ENCODE assay signal across 21 cellular contexts in genomic region chr18:48904847-48905394, GRCh38. TPM values are rescaled to one million over a fixed set of nuclear protein-coding genes. Genes with fewer than 3 reads are reported as not detected.
DNase-seq lines count a peak whose midpoint lies in the region; ATAC-seq and TF ChIP-seq lines count a peak whose summit lies in the region.
"Had no signal": no experiment of that assay in that cellular context is flagged by ENCODE, and none has a peak within 500 bp of the region (broad histone marks: within the 10 kb centered on the region; RNA-seq: fewer than 3 reads in every experiment).

No MANE protein-coding gene starts in this region.

- no peaks in the 10 kb centered on the region for H3K79me2 ChIP-seq in osteoblast (ENCODE audit: insufficient read depth, low read length)

- intact Hi-C loops in cardiac septum (cut with DNase I), result no loop called here
- intact Hi-C loops in right cardiac atrium (cut with DNase I), result no loop called here

- H3K27ac ChIP-seq in right cardiac atrium (ENCODE audit: low read length), result no peak overlapping the region
- peak overlapping the region; percentile 99 for H3K27ac ChIP-seq in osteoblast (ENCODE audit: low read depth, low read length)
- no peak overlapping the region for H3K27ac ChIP-seq in SJCRH30
- H3K27ac ChIP-seq: BLaER1 treated with 17β-estradiol and CSF1 and Interleukin-3, amounts not matched to agents 10 nM and 100 nM had no signal

- no peaks in the 10 kb centered on the region for H4K20me1 ChIP-seq in osteoblast (ENCODE audit: insufficient read depth, low read length)
- H4K20me1 ChIP-seq: BLaER1 treated with 17β-estradiol and CSF1 and Interleukin-3, amounts not matched to agents 10 nM and 100 nM had no signal

- H2AFZ ChIP-seq in osteoblast (ENCODE audit: low read length), result no peak overlapping the region

- no peak overlapping the region for H3K4me2 ChIP-seq in osteoblast (ENCODE audit: insufficient read depth, low read length)
- H3K4me2 ChIP-seq: BLaER1 treated with 17β-estradiol and CSF1 and Interleukin-3, amounts not matched to agents 10 nM and 100 nM had no signal

- H3K27me3 Mint-ChIP-seq in chondrocyte (ENCODE audit: low read depth), result no peaks in the 10 kb centered on the region

- H3K4me1 ChIP-seq in right cardiac atrium (ENCODE audit: control insufficient read depth, insufficient read depth, low read length) (peaks cover 8% of the 10 kb centered on the region), osteoblast (ENCODE audit: insufficient read depth, low read length) (peaks cover 40% of the 10 kb centered on the region), SJCRH30 (peaks cover 24% of the 10 kb centered on the region)

- TF ChIP-seq CTCF in chondrocyte (IDR thresholded peaks at IDR 0.05) (no peak), osteoblast (IDR thresholded peaks at IDR 0.05; ENCODE audit: extremely low read depth, low read depth, low read length) (no peak)

- H3K27ac Mint-ChIP-seq in chondrocyte (ENCODE audit: unreplicated experiment), result no peak overlapping the region
- H3K27ac Mint-ChIP-seq: CD4-positive, alpha-beta memory T cell had no signal

- H3K9me3 ChIP-seq in right cardiac atrium (ENCODE audit: control insufficient read depth, low read length), result no peaks in the 10 kb centered on the region
- peaks cover 3% of the 10 kb centered on the region for H3K9me3 ChIP-seq in osteoblast (ENCODE audit: low read depth, low read length)
- no peaks in the 10 kb centered on the region for H3K9me3 ChIP-seq in SJCRH30 (replicated peaks)

- no peaks in the 10 kb centered on the region for H3K27me3 ChIP-seq in right cardiac atrium (ENCODE audit: control insufficient read depth, insufficient read depth)
- H3K27me3 ChIP-seq in osteoblast (ENCODE audit: insufficient read depth, low read length), result no peaks in the 10 kb centered on the region
- no peaks in the 10 kb centered on the region for H3K27me3 ChIP-seq in SJCRH30
- H3K27me3 ChIP-seq: BLaER1 treated with 17β-estradiol and CSF1 and Interleukin-3, amounts not matched to agents 10 nM and 100 nM had no signal

- H3K4me3 ChIP-seq in right cardiac atrium (ENCODE audit: low read length) (no peak overlapping the region), osteoblast (ENCODE audit: insufficient read depth, low read length) (no peak overlapping the region), SJCRH30 (no peak overlapping the region)
- H3K4me3 ChIP-seq: BLaER1 treated with 17β-estradiol and CSF1 and Interleukin-3, amounts not matched to agents 10 nM and 100 nM; K562 had no signal

- H3K4me1 Mint-ChIP-seq in chondrocyte (ENCODE audit: low read depth), result peaks cover 46% of the 10 kb centered on the region

- H3K36me3 ChIP-seq in osteoblast (ENCODE audit: insufficient read depth, low read length) (no peaks in the 10 kb centered on the region), SJCRH30 (no peaks in the 10 kb centered on the region)
- H3K36me3 ChIP-seq: BLaER1 treated with 17β-estradiol and CSF1 and Interleukin-3, amounts not matched to agents 10 nM and 100 nM had no signal

- 81% methylated on average over 3 of the region's 3 CpGs for WGBS in right cardiac atrium

- H3K4me3 Mint-ChIP-seq in chondrocyte (ENCODE audit: unreplicated experiment), result no peak overlapping the region

- peaks cover 17% of the 10 kb centered on the region for H3K9me3 Mint-ChIP-seq in chondrocyte (ENCODE audit: low read depth)

- DNase-seq in cardiac septum (ENCODE audit: low spot score) (peak; percentile 19), right cardiac atrium (no peak), chondrocyte (ENCODE audit: low spot score) (peak; percentile 0), osteoblast (ENCODE audit: insufficient read length, low spot score, missing footprints) (no peak), A172 (ENCODE audit: low spot score) (no peak), SJCRH30 (no peak)
- DNase-seq: AML-193; CD4-positive, alpha-beta memory T cell; COR-L47; DMS53; Kasumi-1; NCI-H1092 treated with DMSO at 0.1 percent for 48 hours; NCI-H1436; NCI-H187 treated with DMSO at 0.1 percent for 48 hours; NCI-H524; NCI-H748 treated with DMSO at 0.1 percent for 48 hours had no signal

- H3K36me3 Mint-ChIP-seq in chondrocyte (ENCODE audit: low read depth), result peaks cover 6% of the 10 kb centered on the region

- ATAC-seq in right cardiac atrium (no peak), GM21576 (IDR thresholded peaks at IDR 0.05; ENCODE audit: unreplicated experiment) (no peak)
- ATAC-seq: HepG2, K562, Right ventricle myocardium inferior had no signal

RNA-seq across cellular contexts. Expression of gene SMAD7, which starts 45.8 kb away (rescaled TPM):
- 42.4 TPM for total RNA-seq in cardiac septum
- total RNA-seq in right cardiac atrium, result 10 to 100 TPM; 66.3 to 97.6 (median 94.3) TPM
- 34.8 TPM for polyA plus RNA-seq in right cardiac atrium
- total RNA-seq in chondrocyte, result 61.2 to 99.9 TPM (median 70.1 TPM) in 3 replicates
- 76.0 and 81.6 TPM in 2 replicates for total RNA-seq in osteoblast
- 6.2 and 8.5 TPM in 2 replicates for total RNA-seq in A172 (2014; rRNA removed; shearing (Covaris generic))
- 3.0 and 3.2 TPM in 2 replicates for total RNA-seq in SJCRH30 (2014; rRNA removed; shearing (Covaris generic))

Comparison
In these comparisons a context has a peak if more than half of its experiments do, and no peak if none do; other contexts are left out.
1. DNase-seq: peak in cardiac septum (single experiment) and chondrocyte (single experiment); none in right cardiac atrium (0 of 3), osteoblast (single experiment), A172 (single experiment) and SJCRH30 (0 of 2).